17 cellular contexts compared by ENCODE assay signal in the genomic region with DNA sequence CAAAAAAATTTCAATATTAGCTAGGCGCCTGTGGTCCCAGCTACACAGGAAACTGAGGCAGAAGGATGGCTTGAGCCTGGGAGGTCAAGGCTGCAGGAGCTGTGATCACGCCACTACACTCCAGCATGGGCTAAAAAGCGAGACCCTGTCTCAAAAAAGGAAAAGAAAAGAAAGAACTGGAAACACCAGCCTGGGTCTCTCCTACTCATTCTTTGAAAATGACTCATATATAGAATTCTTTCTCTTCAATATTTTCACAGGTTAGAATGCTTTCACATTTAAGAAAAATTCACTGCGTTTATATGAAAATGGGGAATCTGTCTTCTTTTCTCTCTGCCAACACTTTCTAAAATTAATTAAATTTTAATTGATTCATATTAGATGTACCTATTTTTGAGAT.
A peak's percentile ranks its signal among the peaks of the same experiment; 100 is the strongest.
DNase-seq lines count a peak whose midpoint lies in the region; ATAC-seq and TF ChIP-seq lines count a peak whose summit lies in the region.
"Had no signal": no experiment of that assay in that cellular context is flagged by ENCODE, and none has a peak within 500 bp of the region (broad histone marks: within the 10 kb centered on the region; RNA-seq: fewer than 3 reads in every experiment).

No MANE protein-coding gene starts in this region.

- TF ChIP-seq POLR2A in thyroid gland (IDR thresholded peaks at IDR 0.05) = no peak

- no peaks in the 10 kb centered on the region for H3K9me3 ChIP-seq in thyroid gland
- H3K9me3 ChIP-seq in psoas muscle = no peaks in the 10 kb centered on the region
- H3K9me3 ChIP-seq: SJCRH30 had no signal

- peak; percentile 55 for ATAC-seq in GM18511 (IDR thresholded peaks at IDR 0.05; ENCODE audit: unreplicated experiment)
- ATAC-seq in GM19395 (IDR thresholded peaks at IDR 0.05; ENCODE audit: unreplicated experiment) = peak; percentile 70
- peak; percentile 73 for ATAC-seq in HG02870 (IDR thresholded peaks at IDR 0.05; ENCODE audit: unreplicated experiment)
- ATAC-seq in HG03565 (IDR thresholded peaks at IDR 0.05; ENCODE audit: unreplicated experiment) = peak; percentile 49
- ATAC-seq in psoas muscle = no peak
- ATAC-seq: right cardiac atrium; stimulated activated naive CD8-positive, alpha-beta T cell treated with anti-CD3 and anti-CD28 coated beads, Interleukin-15, Interleukin-2, amounts not matched to agents 100 U/mL and 50 U/mL, for 24 hours had no signal

- H3K27ac ChIP-seq in thyroid gland (no peak overlapping the region), psoas muscle (no peak overlapping the region)
- H3K27ac ChIP-seq: SJCRH30 had no signal

- intact Hi-C loops in thyroid gland (cut with DNase I) = no loop called here
- intact Hi-C loops in psoas muscle (cut with DNase I) = no loop called here

- TF ChIP-seq CTCF in thyroid gland (IDR thresholded peaks at IDR 0.05) = no peak
- no peak for TF ChIP-seq CTCF in psoas muscle (IDR thresholded peaks at IDR 0.05)

- WGBS in thyroid gland, 2 donors = 86 to 91% methylated on average over 4 of the region's 4 CpGs
- 82 to 92% (median 88%) methylated on average over 4 of the region's 4 CpGs for WGBS in psoas muscle, 3 donors

- DNase-seq in A172 (ENCODE audit: low spot score) (no peak), thyroid gland (no peak), D341Med (ENCODE audit: low spot score) (no peak), psoas muscle (no peak)
- DNase-seq: activated naive CD8-positive, alpha-beta T cell treated with anti-CD3 and anti-CD28 coated beads, Interleukin-2, amount 10 ng/mL, durations not matched to agents 7 days and 5 days; C1 segment of cervical spinal cord; DMS79 treated with DMSO at 0.1 percent for 48 hours; immature natural killer cell; NCI-H226; right cardiac atrium; SJCRH30; stimulated activated CD4-positive, alpha-beta T cell treated with anti-CD3 and anti-CD28 coated beads, Interleukin-4, amount 100 ng/mL, for 4 hours; stimulated activated naive CD8-positive, alpha-beta T cell treated with anti-CD3 and anti-CD28 coated beads, Interleukin-15, Interleukin-2, amounts not matched to agents 100 U/mL and 50 U/mL, for 24 hours had no signal

- H3K4me3 ChIP-seq in thyroid gland (replicated peaks in 1 of 3) = no peak overlapping the region
- no peak overlapping the region for H3K4me3 ChIP-seq in psoas muscle
- H3K4me3 ChIP-seq: SJCRH30 had no signal

- H3K27me3 ChIP-seq in thyroid gland = no peaks in the 10 kb centered on the region
- peaks cover 0 to 8% (median 0%) of the 10 kb centered on the region in 3 donors for H3K27me3 ChIP-seq in psoas muscle (ENCODE audit: insufficient read depth in 3 of 3, low read length in 2 of 3)
- H3K27me3 ChIP-seq: SJCRH30 had no signal

- no peaks in the 10 kb centered on the region for H3K36me3 ChIP-seq in thyroid gland
- no peaks in the 10 kb centered on the region for H3K36me3 ChIP-seq in psoas muscle (ENCODE audit: insufficient read depth in 1 of 2, low read depth in 1 of 2)
- H3K36me3 ChIP-seq: SJCRH30 had no signal

- no peaks in the 10 kb centered on the region for H3K4me1 ChIP-seq in thyroid gland
- H3K4me1 ChIP-seq in psoas muscle = no peaks in the 10 kb centered on the region
- H3K4me1 ChIP-seq: SJCRH30 had no signal

Comparison
In these comparisons a context has a peak if more than half of its experiments do, and no peak if none do; other contexts are left out.
1. ATAC-seq: peak in GM18511 (single experiment), GM19395 (single experiment), HG02870 (single experiment) and HG03565 (single experiment); none in psoas muscle (0 of 4).